1 cellular context compared by ENCODE assay signal in the genomic region with DNA sequence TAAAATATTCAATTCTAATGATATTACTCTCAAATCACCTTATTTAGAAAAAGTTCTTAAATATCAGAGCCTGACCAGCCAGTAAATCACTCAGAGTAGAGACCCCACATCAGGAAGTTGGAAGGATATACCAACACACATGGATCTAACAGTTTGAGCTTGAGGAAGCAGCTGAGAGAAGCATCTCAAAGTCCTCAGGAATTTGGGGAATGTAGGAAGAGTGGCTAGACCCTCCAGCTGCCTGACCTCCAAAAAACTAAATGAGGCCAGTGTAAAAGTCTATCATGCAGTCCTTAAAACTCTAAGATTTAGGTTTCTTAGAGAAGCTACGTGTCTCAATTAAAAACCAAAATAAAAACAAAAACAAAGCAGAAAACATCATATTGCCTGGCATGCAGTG.
TF ChIP-seq lines count a peak whose summit lies in the region.

No MANE protein-coding gene starts in this region.

TF ChIP-seq in IMR-90, 13 proteins besides CTCF, POLR2A, EP300 and RAD21 (continued from another document):
- TF ChIP-seq, protein P1, sequence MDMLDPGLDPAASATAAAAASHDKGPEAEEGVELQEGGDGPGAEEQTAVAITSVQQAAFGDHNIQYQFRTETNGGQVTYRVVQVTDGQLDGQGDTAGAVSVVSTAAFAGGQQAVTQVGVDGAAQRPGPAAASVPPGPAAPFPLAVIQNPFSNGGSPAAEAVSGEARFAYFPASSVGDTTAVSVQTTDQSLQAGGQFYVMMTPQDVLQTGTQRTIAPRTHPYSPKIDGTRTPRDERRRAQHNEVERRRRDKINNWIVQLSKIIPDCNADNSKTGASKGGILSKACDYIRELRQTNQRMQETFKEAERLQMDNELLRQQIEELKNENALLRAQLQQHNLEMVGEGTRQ (IDR thresholded peaks at IDR 0.05; ENCODE audit: low read depth, low read length), result no peak
- TF ChIP-seq NFE2L2 (IDR thresholded peaks at IDR 0.05; ENCODE audit: low read depth, low read length) (no peak), SMC3 (IDR thresholded peaks at IDR 0.05; ENCODE audit: low read depth, low read length) (no peak), FOS (IDR thresholded peaks at IDR 0.05; ENCODE audit: low read depth, low read length) (no peak), BHLHE40 (IDR thresholded peaks at IDR 0.05; ENCODE audit: low read depth, low read length) (no peak), CHD1 (IDR thresholded peaks at IDR 0.05; ENCODE audit: low read depth, low read length) (no peak)
